8 cellular contexts compared by ENCODE assay signal in genomic region chr4:27048350-27049100, GRCh38.
DNase-seq lines count a peak whose midpoint lies in the region; ATAC-seq and TF ChIP-seq lines count a peak whose summit lies in the region.

No MANE protein-coding gene starts in this region.

- CTCF ChIA-PET in CD4-positive, alpha-beta T cell (lab: Charles Lee) = interaction anchor here (0.9 to 1.4 kb wide), 3 partner anchors 14 to 21 kb away, joined by 3 to 4 read pairs (median 3); no protein-coding TSS in a partner anchor

- ATAC-seq in CD4-positive, alpha-beta T cell (ENCODE audit: poor library complexity) = no peak

- peaks cover 9% of the 10 kb centered on the region for H3K27me3 ChIP-seq in CD4-positive, alpha-beta T cell (ENCODE audit: control insufficient read depth, insufficient read depth, low read length)

- H3K27me3 Mint-ChIP-seq in CD4-positive, alpha-beta T cell = peaks cover 78% of the 10 kb centered on the region
- H3K27me3 Mint-ChIP-seq in mesothelial cell of epicardium (ENCODE audit: low read depth) = peaks cover 44% of the 10 kb centered on the region
- H3K27me3 Mint-ChIP-seq in activated T-helper 1 cell treated with anti-CD3 and anti-CD28 coated beads, Interleukin-12 subunit alpha, Interleukin-12 subunit beta, Interleukin-2, Interleukin-4 antibody, amounts not matched to agents 30 ng/mL and 10 ng/mL and 1 ng/mL, durations not matched to agents 14 hours and 24 hours and 36 hours (ENCODE audit: insufficient read depth) = peaks cover 38% of the 10 kb centered on the region

- DNase-seq in CD4-positive, alpha-beta T cell = no peak
- DNase-seq in GM19240 (ENCODE audit: insufficient read length, low spot score) = peak; percentile 20
- peak; percentile 40 for DNase-seq in NCI-H748 (lab: John Stamatoyannopoulos, UW; ENCODE audit: unreplicated experiment)
- peak; percentile 44 for DNase-seq in cerebellar cortex (ENCODE audit: low spot score)
- no peak for DNase-seq in mesothelial cell of epicardium (ENCODE audit: low spot score in 2 of 2, unreplicated experiment in 2 of 2)
- DNase-seq in Ammon's horn (ENCODE audit: low spot score) = no peak
- no peak for DNase-seq in activated T-helper 1 cell treated with anti-CD3 and anti-CD28 coated beads, Interleukin-12 subunit alpha, Interleukin-12 subunit beta, Interleukin-2, Interleukin-4 antibody, amounts not matched to agents 30 ng/mL and 10 ng/mL and 1 ng/mL, durations not matched to agents 14 hours and 24 hours and 36 hours (ENCODE audit: low spot score)
- no peak for DNase-seq in activated naive CD4-positive, alpha-beta T cell treated with anti-CD3 and anti-CD28 coated beads, Interleukin-2, amount 50 U/mL, for 16 hours

- H3K4me1 Mint-ChIP-seq in CD4-positive, alpha-beta T cell (ENCODE audit: low read depth) = peaks cover 4% of the 10 kb centered on the region
- peaks cover 8% of the 10 kb centered on the region for H3K4me1 Mint-ChIP-seq in mesothelial cell of epicardium
- no peaks in the 10 kb centered on the region for H3K4me1 Mint-ChIP-seq in activated T-helper 1 cell treated with anti-CD3 and anti-CD28 coated beads, Interleukin-12 subunit alpha, Interleukin-12 subunit beta, Interleukin-2, Interleukin-4 antibody, amounts not matched to agents 30 ng/mL and 10 ng/mL and 1 ng/mL, durations not matched to agents 14 hours and 24 hours and 36 hours (ENCODE audit: low read depth)

- POLR2A ChIA-PET in CD4-positive, alpha-beta T cell (lab: Charles Lee) = no interaction called here

- peak; percentile 88 for TF ChIP-seq CTCF in CD4-positive, alpha-beta T cell (IDR thresholded peaks at IDR 0.05)
- TF ChIP-seq CTCF in mesothelial cell of epicardium (IDR thresholded peaks at IDR 0.05; ENCODE audit: unreplicated experiment) = peak; percentile 87

- H3K27ac ChIP-seq in CD4-positive, alpha-beta T cell (ENCODE audit: low read depth, low read length) = no peak overlapping the region

- H3K9me3 Mint-ChIP-seq in CD4-positive, alpha-beta T cell = peaks cover 4% of the 10 kb centered on the region
- H3K9me3 Mint-ChIP-seq in mesothelial cell of epicardium = peaks cover 12% of the 10 kb centered on the region
- peaks cover 3% of the 10 kb centered on the region for H3K9me3 Mint-ChIP-seq in activated T-helper 1 cell treated with anti-CD3 and anti-CD28 coated beads, Interleukin-12 subunit alpha, Interleukin-12 subunit beta, Interleukin-2, Interleukin-4 antibody, amounts not matched to agents 30 ng/mL and 10 ng/mL and 1 ng/mL, durations not matched to agents 14 hours and 24 hours and 36 hours

- no peak overlapping the region for H3K4me3 Mint-ChIP-seq in CD4-positive, alpha-beta T cell
- peak overlapping the region; percentile 50 for H3K4me3 Mint-ChIP-seq in mesothelial cell of epicardium
- H3K4me3 Mint-ChIP-seq in activated T-helper 1 cell treated with anti-CD3 and anti-CD28 coated beads, Interleukin-12 subunit alpha, Interleukin-12 subunit beta, Interleukin-2, Interleukin-4 antibody, amounts not matched to agents 30 ng/mL and 10 ng/mL and 1 ng/mL, durations not matched to agents 14 hours and 24 hours and 36 hours = no peak overlapping the region

- no peak overlapping the region for H3K27ac Mint-ChIP-seq in CD4-positive, alpha-beta T cell
- no peak overlapping the region for H3K27ac Mint-ChIP-seq in mesothelial cell of epicardium
- no peak overlapping the region for H3K27ac Mint-ChIP-seq in activated T-helper 1 cell treated with anti-CD3 and anti-CD28 coated beads, Interleukin-12 subunit alpha, Interleukin-12 subunit beta, Interleukin-2, Interleukin-4 antibody, amounts not matched to agents 30 ng/mL and 10 ng/mL and 1 ng/mL, durations not matched to agents 14 hours and 24 hours and 36 hours

- intact Hi-C loops in CD4-positive, alpha-beta T cell (cut with DNase I, micrococcal nuclease) = no loop called here
- intact Hi-C loops in activated T-helper 1 cell treated with anti-CD3 and anti-CD28 coated beads, Interleukin-12 subunit alpha, Interleukin-12 subunit beta, Interleukin-2, Interleukin-4 antibody, amounts not matched to agents 30 ng/mL and 10 ng/mL and 1 ng/mL, durations not matched to agents 14 hours and 24 hours and 36 hours (cut with micrococcal nuclease) = loop anchor here (1.0 kb wide), 1 partner anchor 270 kb away; no protein-coding TSS in a partner anchor

- H3K36me3 Mint-ChIP-seq in CD4-positive, alpha-beta T cell (ENCODE audit: low read depth) = no peaks in the 10 kb centered on the region
- H3K36me3 Mint-ChIP-seq in mesothelial cell of epicardium = no peaks in the 10 kb centered on the region
- H3K36me3 Mint-ChIP-seq in activated T-helper 1 cell treated with anti-CD3 and anti-CD28 coated beads, Interleukin-12 subunit alpha, Interleukin-12 subunit beta, Interleukin-2, Interleukin-4 antibody, amounts not matched to agents 30 ng/mL and 10 ng/mL and 1 ng/mL, durations not matched to agents 14 hours and 24 hours and 36 hours (ENCODE audit: low read depth) = no peaks in the 10 kb centered on the region

- peaks cover 10% of the 10 kb centered on the region for H3K9me3 ChIP-seq in CD4-positive, alpha-beta T cell (ENCODE audit: control insufficient read depth, low read length)

Comparison
In these comparisons a context has a peak if more than half of its experiments do, and no peak if none do; other contexts are left out.
1. DNase-seq: peak in GM19240 (single experiment), NCI-H748 (single experiment) and cerebellar cortex (single experiment); none in CD4-positive, alpha-beta T cell (0 of 10), mesothelial cell of epicardium (0 of 2), Ammon's horn (single experiment), activated T-helper 1 cell treated with anti-CD3 and anti-CD28 coated beads, Interleukin-12 subunit alpha, Interleukin-12 subunit beta, Interleukin-2, Interleukin-4 antibody, amounts not matched to agents 30 ng/mL and 10 ng/mL and 1 ng/mL, durations not matched to agents 14 hours and 24 hours and 36 hours (single experiment) and activated naive CD4-positive, alpha-beta T cell treated with anti-CD3 and anti-CD28 coated beads, Interleukin-2, amount 50 U/mL, for 16 hours (single experiment).